25 cellular contexts compared by ENCODE assay signal in the genomic region with DNA sequence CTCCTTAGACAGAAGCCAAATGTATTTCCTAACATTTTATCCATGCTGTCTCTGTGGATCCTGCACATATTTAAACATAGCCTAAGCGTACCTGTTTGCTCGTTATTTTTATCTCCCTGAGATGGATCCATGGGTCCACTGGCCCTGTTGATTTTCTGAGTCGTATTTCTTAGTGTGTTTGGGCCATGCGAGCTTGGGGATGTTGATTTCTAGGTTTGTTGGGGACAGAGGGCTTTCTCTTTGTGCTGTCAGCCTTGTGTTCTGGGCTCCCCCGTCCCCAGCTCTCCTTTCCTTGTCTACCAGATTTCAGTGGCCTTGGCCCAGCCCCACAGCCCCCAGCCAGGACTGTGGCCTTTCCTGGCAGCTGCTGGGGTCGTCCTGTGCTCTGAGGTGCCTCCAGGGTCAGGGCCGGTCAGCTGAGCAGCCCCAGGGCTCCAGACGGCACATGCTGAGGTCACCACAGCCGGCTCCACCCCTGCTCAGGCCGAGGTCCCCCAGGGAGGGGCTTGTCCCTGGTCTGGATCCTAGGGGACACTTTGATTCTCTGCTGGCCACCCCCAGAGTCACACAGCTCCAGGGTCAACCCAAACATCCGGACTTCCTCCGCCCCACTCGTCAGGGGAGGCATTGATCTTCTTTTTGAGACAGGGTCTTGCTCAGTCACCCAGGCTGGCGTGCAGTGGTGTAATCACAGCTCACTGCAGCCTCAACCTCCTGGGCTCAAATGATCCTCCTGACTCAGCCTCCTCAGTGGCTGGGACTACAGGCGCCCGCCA. TPM values are rescaled to one million over a fixed set of nuclear protein-coding genes. Genes with fewer than 3 reads are reported as not detected.
DNase-seq lines count a peak whose midpoint lies in the region; ATAC-seq and TF ChIP-seq lines count a peak whose summit lies in the region.
"Had no signal": no experiment of that assay in that cellular context is flagged by ENCODE, and none has a peak within 500 bp of the region (broad histone marks: within the 10 kb centered on the region; RNA-seq: fewer than 3 reads in every experiment).

No MANE protein-coding gene starts in this region.

- CTCF ChIA-PET in HCT116 (lab: Charles Lee), result no interaction called here

- ATAC-seq in HCT116, result no peak
- no peak for ATAC-seq in HG03342 (IDR thresholded peaks at IDR 0.05; ENCODE audit: unreplicated experiment)
- ATAC-seq: Right ventricle myocardium inferior had no signal

- no peak overlapping the region for H3K18ac ChIP-seq in mesenchymal stem cell (ENCODE audit: low read depth in 1 of 2, low read length in 2 of 2)

- H2AFZ ChIP-seq in HCT116 (ENCODE audit: low read depth, low read length, poor library complexity, severe bottlenecking) (no peak overlapping the region), mesenchymal stem cell (ENCODE audit: low read depth, low read length) (no peak overlapping the region)

- H3K4me1 ChIP-seq in HCT116 (ENCODE audit: control insufficient read depth in 1 of 2, insufficient read depth in 2 of 2, low read length in 2 of 2) (peaks cover 53 to 61% of the 10 kb centered on the region in 2 experiments), mesenchymal stem cell (ENCODE audit: control insufficient read depth, insufficient read depth, low read depth, low read length) (peaks cover 11% of the 10 kb centered on the region)

- no TSS peak for BruUV-seq in HCT116 (replicated peaks; lab: Mats Ljungman, UMichigan)

- no peak overlapping the region for H2BK15ac ChIP-seq in mesenchymal stem cell (ENCODE audit: low read depth, poor library complexity, severe bottlenecking)

- no peak for TF ChIP-seq POLR2A in HCT116 (IDR thresholded peaks at IDR 0.05; ENCODE audit: borderline replicate concordance, extremely low read depth, insufficient read depth, insufficient read length)

- H2AK5ac ChIP-seq in mesenchymal stem cell (ENCODE audit: low read length, severe bottlenecking), result no peak overlapping the region

- H4K20me1 ChIP-seq in HCT116 (ENCODE audit: insufficient read depth), result no peaks in the 10 kb centered on the region

- H3K4me3 ChIP-seq in HCT116 (replicated peaks in 1 of 2; ENCODE audit: low read depth in 1 of 2, low read length in 2 of 2) (no peak overlapping the region), WERI-Rb-1 (ENCODE audit: low read depth, low read length) (0 out of 2 replicates have a peak overlapping the region, but pooled peaks have one; percentile 1), mesenchymal stem cell (ENCODE audit: insufficient read depth in 1 of 2, low read depth in 1 of 2, low read length in 2 of 2) (no peak overlapping the region)
- H3K4me3 ChIP-seq: Peyer's patch had no signal

- H3K27ac ChIP-seq in HCT116 (ENCODE audit: low read depth, low read length) (no peak overlapping the region), WERI-Rb-1 (peak overlapping the region; percentile 89), mesenchymal stem cell (ENCODE audit: low read length, poor library complexity, severe bottlenecking) (no peak overlapping the region)
- H3K27ac ChIP-seq: Peyer's patch had no signal

- 43% methylated on average over 15 of the region's 16 CpGs for WGBS in mesenchymal stem cell

- intact Hi-C loops in HCT116 (cut with micrococcal nuclease), result no loop called here
- intact Hi-C loops in CD14-positive monocyte (cut with micrococcal nuclease), result no loop called here
- intact Hi-C loops in posterior vena cava (cut with DNase I), result no loop called here

- TF ChIP-seq CTCF in HCT116 (IDR thresholded peaks at IDR 0.05 in 2 of 3, conservative IDR thresholded peaks at IDR 0.05 in 1 of 3; ENCODE audit: borderline replicate concordance in 1 of 3, insufficient read depth in 1 of 3, low read depth in 2 of 3, low read length in 2 of 3) (no peak), WERI-Rb-1 (IDR thresholded peaks at IDR 0.05; ENCODE audit: low read depth, low read length) (no peak), CD14-positive monocyte (IDR thresholded peaks at IDR 0.05) (no peak)

- H3K9me3 ChIP-seq in HCT116 (ENCODE audit: control insufficient read depth in 1 of 2, insufficient read depth in 1 of 2, low read depth in 1 of 2, low read length in 2 of 2) (no peaks in the 10 kb centered on the region), WERI-Rb-1 (ENCODE audit: severe bottlenecking) (no peaks in the 10 kb centered on the region), mesenchymal stem cell (ENCODE audit: control insufficient read depth, low read length) (no peaks in the 10 kb centered on the region)
- H3K9me3 ChIP-seq: Peyer's patch had no signal

- H4K8ac ChIP-seq in mesenchymal stem cell (ENCODE audit: low read length), result peak overlapping the region; percentile 64

- TF ChIP-seq RAD21 in HCT116 (IDR thresholded peaks at IDR 0.05; ENCODE audit: low read depth), result no peak

- no peak overlapping the region for H2BK12ac ChIP-seq in mesenchymal stem cell (ENCODE audit: low read length in 2 of 2)

- RAD21 ChIA-PET in HCT116 (lab: Charles Lee; ENCODE audit: low non-redundant PET in 1 of 2, low total read pairs in 2 of 2, uncharacterized antibody in 2 of 2, unreplicated experiment in 2 of 2), result no interaction called here

- no peak overlapping the region for H2BK5ac ChIP-seq in mesenchymal stem cell (ENCODE audit: low read depth, low read length, poor library complexity, severe bottlenecking)

- POLR2A ChIA-PET in HCT116 (lab: Charles Lee), result no interaction called here

- no peak for DNase-seq in HCT116 (ENCODE audit: low read depth, low spot score)
- peak; percentile 87 for DNase-seq in WERI-Rb-1
- DNase-seq in mesenchymal stem cell, result no peak
- no peak for DNase-seq in CD14-positive monocyte (ENCODE audit: low spot score)
- no peak for DNase-seq in amygdala (lab: John Stamatoyannopoulos, UW)
- no peak for DNase-seq in posterior vena cava (ENCODE audit: low spot score)
- DNase-seq: CD4-positive, alpha-beta T cell; COR-L47; DMS 273 treated with DMSO at 0.1 percent for 48 hours; DMS79 treated with DMSO at 0.1 percent for 48 hours; HCEC 1CT; KG1; NCI-H1092; NCI-H1436 treated with DMSO at 0.1 percent for 48 hours; NCI-H2029; NCI-H2227 treated with DMSO at 0.1 percent for 48 hours; NCI-H510A treated with DMSO at 0.1 percent for 48 hours; NCI-H748 treated with DMSO at 0.1 percent for 48 hours; NK-92 treated with Interleukin-12 subunit alpha and Interleukin-12 subunit beta, amount 100 ng/mL, for 24 hours; Peyer's patch had no signal

- H2BK120ac ChIP-seq in mesenchymal stem cell (ENCODE audit: low read depth, low read length), result no peak overlapping the region

- H3K27me3 ChIP-seq in HCT116 (ENCODE audit: insufficient read depth, low read length) (no peaks in the 10 kb centered on the region), WERI-Rb-1 (ENCODE audit: insufficient read depth, low read depth, severe bottlenecking) (no peaks in the 10 kb centered on the region), mesenchymal stem cell (ENCODE audit: control insufficient read depth in 1 of 2, insufficient read depth in 1 of 2, low read length in 2 of 2) (peaks cover 38 to 51% of the 10 kb centered on the region in 2 experiments)

- H3K4me3 Mint-ChIP-seq in CD14-positive monocyte, result no peak overlapping the region
- H3K4me3 Mint-ChIP-seq: CD4-positive, alpha-beta T cell had no signal

- H3K9me2 ChIP-seq in HCT116 (ENCODE audit: insufficient read depth), result no peaks in the 10 kb centered on the region

- H3K4me2 ChIP-seq in HCT116 (ENCODE audit: low read length), result no peak overlapping the region
- H3K4me2 ChIP-seq in mesenchymal stem cell (ENCODE audit: low read length, poor library complexity, severe bottlenecking), result no peak overlapping the region

- H3K79me2 ChIP-seq in HCT116 (ENCODE audit: insufficient read depth, low read length), result no peaks in the 10 kb centered on the region

- no peaks in the 10 kb centered on the region for H3K4me1 Mint-ChIP-seq in CD14-positive monocyte

- peaks cover 0 to 1% (median 0%) of the 10 kb centered on the region in 7 donors for H3K9me3 Mint-ChIP-seq in CD14-positive monocyte
- H3K9me3 Mint-ChIP-seq: CD4-positive, alpha-beta T cell had no signal

- H3K27ac Mint-ChIP-seq in CD14-positive monocyte, result peak overlapping the region in 1 of 7 donors; percentile 13
- H3K27ac Mint-ChIP-seq: CD4-positive, alpha-beta T cell had no signal

- no peak overlapping the region for H3K23ac ChIP-seq in mesenchymal stem cell (ENCODE audit: low read length in 2 of 2)

- H3K9ac ChIP-seq in HCT116 (ENCODE audit: low read length), result 0 out of 2 replicates have a peak overlapping the region, but pooled peaks have one; percentile 8
- no peak overlapping the region for H3K9ac ChIP-seq in mesenchymal stem cell (ENCODE audit: low read length)

- no peak overlapping the region for H4K91ac ChIP-seq in mesenchymal stem cell (ENCODE audit: low read length)

- no peak overlapping the region for H3K4ac ChIP-seq in mesenchymal stem cell (ENCODE audit: low read depth in 1 of 2, low read length in 2 of 2)

- no peaks in the 10 kb centered on the region for H3K36me3 ChIP-seq in HCT116 (ENCODE audit: control insufficient read depth in 1 of 2, insufficient read depth in 2 of 2, low read length in 2 of 2)
- H3K36me3 ChIP-seq in WERI-Rb-1, result peaks cover 6% of the 10 kb centered on the region
- peaks cover 0 to 3% of the 10 kb centered on the region in 2 experiments for H3K36me3 ChIP-seq in mesenchymal stem cell (ENCODE audit: control insufficient read depth in 1 of 2, insufficient read depth in 2 of 2, low read depth in 1 of 2, low read length in 2 of 2)
- H3K36me3 ChIP-seq: Peyer's patch had no signal

- H3K79me1 ChIP-seq in mesenchymal stem cell (replicated peaks; ENCODE audit: low read length, poor library complexity, severe bottlenecking), result no peaks in the 10 kb centered on the region

- H3K14ac ChIP-seq in mesenchymal stem cell (ENCODE audit: low read length in 2 of 2), result no peak overlapping the region

- no peaks in the 10 kb centered on the region for H3K36me3 Mint-ChIP-seq in CD14-positive monocyte

- H3K27me3 Mint-ChIP-seq in CD14-positive monocyte (ENCODE audit: low read depth in 3 of 3), result peaks cover 3 to 52% (median 13%) of the 10 kb centered on the region in 3 donors

TF ChIP-seq in HCT116, 20 proteins besides CTCF, POLR2A, EP300 and RAD21 (continues in another document):
- TF ChIP-seq EZH2 (IDR thresholded peaks at IDR 0.05), result no peak
- TF ChIP-seq TCF7L2 (IDR thresholded peaks at IDR 0.05; ENCODE audit: borderline replicate concordance, extremely low read depth, insufficient read depth, insufficient read length), result no peak
- TF ChIP-seq, protein P1, sequence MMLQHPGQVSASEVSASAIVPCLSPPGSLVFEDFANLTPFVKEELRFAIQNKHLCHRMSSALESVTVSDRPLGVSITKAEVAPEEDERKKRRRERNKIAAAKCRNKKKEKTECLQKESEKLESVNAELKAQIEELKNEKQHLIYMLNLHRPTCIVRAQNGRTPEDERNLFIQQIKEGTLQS (IDR thresholded peaks at IDR 0.05), result no peak

RNA-seq across cellular contexts. Expression of a gene that starts 4.4 kb away (rescaled TPM):
- 7.2 TPM for total RNA-seq in HCT116 (2021; ENCODE audit: unreplicated experiment)
- 6.1 and 6.2 TPM in 2 replicates for polyA plus RNA-seq in HCT116 (2012)
- polyA plus RNA-seq in mesenchymal stem cell (2013, experiment 1 of 2), result not detected
- not detected for polyA plus RNA-seq in mesenchymal stem cell (2013, experiment 2 of 2)
- polyA plus RNA-seq in CD14-positive monocyte, result not detected
- total RNA-seq in posterior vena cava, result not detected
- total RNA-seq: A673; CD4-positive, alpha-beta T cell; HT1080 had no signal
- polyA plus RNA-seq: BJ had no signal

RNA-seq across cellular contexts. Expression of a gene that starts 19.1 kb away (rescaled TPM):
- total RNA-seq in HCT116 (2021; ENCODE audit: unreplicated experiment) (0.27 TPM), posterior vena cava (not detected)
- polyA plus RNA-seq in HCT116 (2012), result 0.09 and 0.16 TPM in 2 replicates
- not detected for polyA plus RNA-seq in mesenchymal stem cell (2013, experiment 1 of 2)
- not detected for polyA plus RNA-seq in mesenchymal stem cell (2013, experiment 2 of 2)
- not detected for polyA plus RNA-seq in CD14-positive monocyte
- total RNA-seq: A673; CD4-positive, alpha-beta T cell; HT1080; Peyer's patch had no signal
- polyA plus RNA-seq: BJ had no signal
